9 cellular contexts compared by ENCODE assay signal in the genomic region with DNA sequence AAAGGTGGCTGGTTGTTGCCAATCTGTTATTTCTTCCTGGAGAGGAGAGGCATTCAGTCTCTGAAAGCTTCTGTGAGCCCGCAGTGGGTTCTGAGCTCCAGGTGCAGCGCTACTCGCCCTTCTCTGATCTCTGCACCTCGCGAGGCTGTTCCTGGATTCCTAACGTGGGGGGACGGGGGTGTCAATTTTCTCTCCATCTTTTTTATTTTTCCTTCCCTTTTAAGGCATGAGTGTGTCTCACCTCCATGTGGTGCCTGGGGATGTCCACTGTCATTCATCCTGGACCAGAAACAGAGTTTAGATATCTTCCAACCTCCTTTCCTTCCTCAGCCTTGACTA. TPM values are rescaled to one million over a fixed set of nuclear protein-coding genes. Genes with fewer than 3 reads are reported as not detected.
DNase-seq lines count a peak whose midpoint lies in the region; ATAC-seq, FAIRE-seq and TF ChIP-seq lines count a peak whose summit lies in the region.
"Had no signal": no experiment of that assay in that cellular context is flagged by ENCODE, and none has a peak within 500 bp of the region (broad histone marks: within the 10 kb centered on the region; RNA-seq: fewer than 3 reads in every experiment).

No MANE protein-coding gene starts in this region.

- H3K36me3 ChIP-seq in kidney (ENCODE audit: control insufficient read depth in 1 of 2, insufficient read depth in 2 of 2, low read length in 2 of 2), result no peaks in the 10 kb centered on the region

- ATAC-seq in Right ventricle myocardium superior (ENCODE audit: poor library complexity) (peak; percentile 52), Right ventricle myocardium inferior (no peak), GM21619 (IDR thresholded peaks at IDR 0.05; ENCODE audit: unreplicated experiment) (no peak)

- intact Hi-C loops in Right ventricle myocardium superior (cut with DNase I) (no loop called here), Right ventricle myocardium inferior (cut with DNase I) (no loop called here), MCF 10A (cut with micrococcal nuclease) (no loop called here), kidney (cut with DNase I) (no loop called here)

- H3K4me1 Mint-ChIP-seq in MCF 10A (ENCODE audit: insufficient read depth, unreplicated experiment), result peaks cover 8% of the 10 kb centered on the region
- peaks cover 6% of the 10 kb centered on the region for H3K4me1 Mint-ChIP-seq in type B pancreatic cell (ENCODE audit: unreplicated experiment)

- H3K9me3 ChIP-seq in kidney (ENCODE audit: control insufficient read depth in 1 of 2, low read length in 2 of 2), result peaks cover 12 to 59% of the 10 kb centered on the region in 2 donors

- TF ChIP-seq CTCF in MCF 10A (IDR thresholded peaks at IDR 0.05; ENCODE audit: unreplicated experiment), result no peak
- no peak for TF ChIP-seq CTCF in kidney (IDR thresholded peaks at IDR 0.05; ENCODE audit: borderline replicate concordance, extremely low read depth, insufficient read depth)
- TF ChIP-seq CTCF in type B pancreatic cell (conservative IDR thresholded peaks at IDR 0.05), result no peak

- H3K4me3 Mint-ChIP-seq in MCF 10A (ENCODE audit: unreplicated experiment) (peak overlapping the region; percentile 52), type B pancreatic cell (peak overlapping the region; percentile 91)

- H3K4me1 ChIP-seq in kidney (ENCODE audit: control insufficient read depth in 1 of 2, insufficient read depth in 1 of 2, low read depth in 1 of 2, low read length in 2 of 2), result no peaks in the 10 kb centered on the region

- H3K9ac ChIP-seq in kidney (ENCODE audit: low read length in 2 of 2), result no peak overlapping the region

- H3K27me3 Mint-ChIP-seq in MCF 10A (ENCODE audit: insufficient read depth, unreplicated experiment) (no peaks in the 10 kb centered on the region), type B pancreatic cell (no peaks in the 10 kb centered on the region)

- no peak overlapping the region for H3K27ac ChIP-seq in kidney (ENCODE audit: low read depth in 2 of 2, low read length in 2 of 2)

- no peaks in the 10 kb centered on the region for H3K36me3 Mint-ChIP-seq in MCF 10A (ENCODE audit: insufficient read depth, unreplicated experiment)
- peaks cover 8% of the 10 kb centered on the region for H3K36me3 Mint-ChIP-seq in type B pancreatic cell

- DNase-seq in Right ventricle myocardium superior (no peak), Right ventricle myocardium inferior (ENCODE audit: missing footprints) (no peak), MCF 10A (ENCODE audit: unreplicated experiment) (no peak), kidney (no peak), type B pancreatic cell (ENCODE audit: extremely low spot score, unreplicated experiment) (no peak), globus pallidus (ENCODE audit: low spot score) (no peak)
- no peak for DNase-seq in stimulated activated CD4-positive, alpha-beta T cell treated with anti-CD3 and anti-CD28 coated beads, Interleukin-12 subunit alpha, Interleukin-12 subunit beta, amount 100 ng/mL, for 4 hours
- DNase-seq: NK-92 treated with Interleukin-12 subunit alpha and Interleukin-12 subunit beta, amount 100 ng/mL, for 24 hours had no signal

- H3K27ac Mint-ChIP-seq in MCF 10A (ENCODE audit: low read depth, unreplicated experiment) (no peak overlapping the region), type B pancreatic cell (peak overlapping the region; percentile 86)

- CTCF ChIA-PET in MCF 10A (lab: Yijun Ruan, JAX), result no interaction called here

- peak overlapping the region; percentile 56 to 66 for H3K4me3 ChIP-seq in kidney (ENCODE audit: low read length in 2 of 2)

- POLR2A ChIA-PET in MCF 10A (lab: Yijun Ruan, JAX), result no interaction called here

- FAIRE-seq in kidney (lab: Jason Lieb, UNC), result no peak

- peaks cover 32% of the 10 kb centered on the region for H3K9me3 Mint-ChIP-seq in MCF 10A (ENCODE audit: unreplicated experiment)
- H3K9me3 Mint-ChIP-seq in type B pancreatic cell, result peaks cover 19% of the 10 kb centered on the region

- BruUV-seq in MCF 10A (replicated peaks; lab: Mats Ljungman, UMichigan), result no TSS peak

RNA-seq across cellular contexts. Expression of gene ZNF233, which starts 0.6 kb away (rescaled TPM):
- total RNA-seq in Right ventricle myocardium superior (6.3 TPM), Right ventricle myocardium inferior (6.4 TPM), MCF 10A (2022) (0.10 TPM in 1 of 2 replicates, not detected in the other), kidney (1.9 TPM), type B pancreatic cell (ENCODE audit: low replicate concordance) (3.2 and 4.4 TPM in 2 replicates)
- 2.5 TPM for polyA plus RNA-seq in kidney (ENCODE audit: insufficient read depth, low read depth, low replicate concordance)

RNA-seq across cellular contexts. Expression of gene ZNF235, which starts 44.5 kb away (rescaled TPM):
- total RNA-seq in Right ventricle myocardium superior, result 3.3 TPM
- total RNA-seq in Right ventricle myocardium inferior, result 4.2 TPM
- 2.7 and 3.7 TPM in 2 replicates for total RNA-seq in MCF 10A (2022)
- 9.4 TPM for total RNA-seq in kidney
- polyA plus RNA-seq in kidney (ENCODE audit: insufficient read depth, low read depth, low replicate concordance), result 3.0 TPM
- total RNA-seq in type B pancreatic cell (ENCODE audit: low replicate concordance), result 7.4 and 11.2 TPM in 2 replicates

RNA-seq across cellular contexts. Expression of gene ZNF227, which starts 48.0 kb away (rescaled TPM):
- total RNA-seq in Right ventricle myocardium superior, result 12.6 TPM
- 13.1 TPM for total RNA-seq in Right ventricle myocardium inferior
- total RNA-seq in MCF 10A (2022), result 22.6 and 29.0 TPM in 2 replicates
- total RNA-seq in kidney, result 22.3 TPM
- 5.0 TPM for polyA plus RNA-seq in kidney (ENCODE audit: insufficient read depth, low read depth, low replicate concordance)
- total RNA-seq in type B pancreatic cell (ENCODE audit: low replicate concordance), result 21.3 and 32.1 TPM in 2 replicates
